In genomic region chr7:101333912-101334311, GRCh38 we compare ENCODE assay signal across 2 cellular contexts.
TF ChIP-seq lines count a peak whose summit lies in the region.

No MANE protein-coding gene starts in this region.

TF ChIP-seq in SK-N-SH, 30 proteins besides CTCF, POLR2A, EP300 and RAD21 (continued from another document):
- no peak for TF ChIP-seq PBX3 (IDR thresholded peaks at IDR 0.05)
- TF ChIP-seq SMC3 (IDR thresholded peaks at IDR 0.05; ENCODE audit: low read depth, low read length): no peak
- no peak for TF ChIP-seq YY1 (IDR thresholded peaks at IDR 0.05; ENCODE audit: low read depth)
- TF ChIP-seq GATA2 (CRISPR knock-in tag; IDR thresholded peaks at IDR 0.05): no peak
- no peak for TF ChIP-seq RCOR1 (IDR thresholded peaks at IDR 0.05; ENCODE audit: low read length)
- TF ChIP-seq TEAD4 (IDR thresholded peaks at IDR 0.05; ENCODE audit: borderline replicate concordance, insufficient read depth): no peak
- TF ChIP-seq NFIC (IDR thresholded peaks at IDR 0.05; ENCODE audit: borderline replicate concordance): no peak
- no peak for TF ChIP-seq FOXM1 (IDR thresholded peaks at IDR 0.05; ENCODE audit: low read depth)
- TF ChIP-seq RXRA (IDR thresholded peaks at IDR 0.05; ENCODE audit: borderline replicate concordance, low read depth): no peak

TF ChIP-seq in SK-N-SH treated with all-trans-retinoic acid at 6 μM for 48 hours, 23 proteins besides CTCF, POLR2A, EP300 and RAD21 (continued from another document):
- no peak for TF ChIP-seq PATZ1 (CRISPR knock-in tag; IDR thresholded peaks at IDR 0.05; ENCODE audit: borderline replicate concordance)
- no peak for TF ChIP-seq ZC3H10 (CRISPR knock-in tag; IDR thresholded peaks at IDR 0.05)
- no peak for TF ChIP-seq TCF4 (CRISPR knock-in tag; IDR thresholded peaks at IDR 0.05; ENCODE audit: borderline replicate concordance)
- TF ChIP-seq ESRRG (CRISPR knock-in tag; IDR thresholded peaks at IDR 0.05): no peak
- no peak for TF ChIP-seq ZFP3 (CRISPR knock-in tag; IDR thresholded peaks at IDR 0.05)
- TF ChIP-seq SNAI2 (CRISPR knock-in tag; IDR thresholded peaks at IDR 0.05): no peak
